9 cellular contexts compared by ENCODE assay signal in the genomic region with DNA sequence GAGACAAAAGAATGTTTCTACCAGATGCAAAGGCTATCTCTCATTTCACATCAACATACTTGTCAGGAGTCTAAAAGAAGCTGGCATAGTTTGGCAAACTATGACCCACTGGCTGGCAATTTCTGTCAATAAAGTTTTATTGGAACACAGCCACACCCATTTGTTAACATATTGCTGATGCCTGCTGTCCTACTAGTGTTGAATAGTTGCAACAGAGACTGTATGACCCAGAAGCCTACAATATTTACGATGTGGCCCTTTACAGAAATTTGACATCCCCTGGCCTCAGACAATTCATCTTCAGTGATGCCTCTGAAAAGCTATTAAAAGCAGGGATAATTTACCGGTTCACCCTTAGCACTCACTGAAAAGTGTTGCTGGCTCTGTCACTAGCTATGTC.
DNase-seq lines count a peak whose midpoint lies in the region; ATAC-seq and TF ChIP-seq lines count a peak whose summit lies in the region.
"Had no signal": no experiment of that assay in that cellular context is flagged by ENCODE, and none has a peak within 500 bp of the region (broad histone marks: within the 10 kb centered on the region; RNA-seq: fewer than 3 reads in every experiment).

No MANE protein-coding gene starts in this region.

- peak overlapping the region; percentile 94 for H3K4me3 Mint-ChIP-seq in activated T-cell treated with anti-CD3 and anti-CD28 coated beads, Interleukin-2, amount 50 U/mL, for 4 hours
- H3K4me3 Mint-ChIP-seq in activated naive CD8-positive, alpha-beta T cell treated with anti-CD3 and anti-CD28 coated beads, Interleukin-2, amount 50 U/mL, for 24 hours, result no peak overlapping the region
- no peak overlapping the region for H3K4me3 Mint-ChIP-seq in memory B cell

- no peaks in the 10 kb centered on the region for H3K27me3 Mint-ChIP-seq in activated T-cell treated with anti-CD3 and anti-CD28 coated beads, Interleukin-2, amount 50 U/mL, for 4 hours (ENCODE audit: low read depth)
- no peaks in the 10 kb centered on the region for H3K27me3 Mint-ChIP-seq in activated naive CD8-positive, alpha-beta T cell treated with anti-CD3 and anti-CD28 coated beads, Interleukin-2, amount 50 U/mL, for 24 hours
- no peaks in the 10 kb centered on the region for H3K27me3 Mint-ChIP-seq in memory B cell

- TF ChIP-seq CTCF in testis (IDR thresholded peaks at IDR 0.05), result no peak

- TF ChIP-seq POLR2A in testis (IDR thresholded peaks at IDR 0.05), result no peak

- H3K36me3 Mint-ChIP-seq in activated T-cell treated with anti-CD3 and anti-CD28 coated beads, Interleukin-2, amount 50 U/mL, for 4 hours (ENCODE audit: insufficient read depth), result peaks cover 95% of the 10 kb centered on the region
- H3K36me3 Mint-ChIP-seq in activated naive CD8-positive, alpha-beta T cell treated with anti-CD3 and anti-CD28 coated beads, Interleukin-2, amount 50 U/mL, for 24 hours (ENCODE audit: low read depth), result peaks cover 95% of the 10 kb centered on the region
- peaks cover 56% of the 10 kb centered on the region for H3K36me3 Mint-ChIP-seq in memory B cell

- H3K27ac Mint-ChIP-seq in activated naive CD8-positive, alpha-beta T cell treated with anti-CD3 and anti-CD28 coated beads, Interleukin-2, amount 50 U/mL, for 24 hours, result peak overlapping the region; percentile 19
- peak overlapping the region; percentile 99 for H3K27ac Mint-ChIP-seq in memory B cell

- WGBS in testis, 2 donors, result 64 to 75% methylated on average over 2 of the region's 2 CpGs

- H3K4me3 ChIP-seq in testis (no peak overlapping the region), SJCRH30 (no peak overlapping the region)

- H3K27me3 ChIP-seq in testis (no peaks in the 10 kb centered on the region), SJCRH30 (no peaks in the 10 kb centered on the region)

- H3K27ac ChIP-seq in testis (peak overlapping the region; percentile 89 to 96), SJCRH30 (no peak overlapping the region)

- H3K4me1 Mint-ChIP-seq in activated T-cell treated with anti-CD3 and anti-CD28 coated beads, Interleukin-2, amount 50 U/mL, for 4 hours (ENCODE audit: low read depth), result peaks cover 92% of the 10 kb centered on the region
- peaks cover 83% of the 10 kb centered on the region for H3K4me1 Mint-ChIP-seq in activated naive CD8-positive, alpha-beta T cell treated with anti-CD3 and anti-CD28 coated beads, Interleukin-2, amount 50 U/mL, for 24 hours
- peaks cover 53% of the 10 kb centered on the region for H3K4me1 Mint-ChIP-seq in memory B cell

- ATAC-seq in activated T-cell treated with anti-CD3 and anti-CD28 coated beads, Interleukin-2, amount 50 U/mL, for 4 hours, result no peak
- no peak for ATAC-seq in activated naive CD8-positive, alpha-beta T cell treated with anti-CD3 and anti-CD28 coated beads, Interleukin-2, amount 50 U/mL, for 24 hours
- ATAC-seq in memory B cell (ENCODE audit: low read depth), result no peak

- H3K9me3 ChIP-seq in testis (no peaks in the 10 kb centered on the region), SJCRH30 (replicated peaks) (no peaks in the 10 kb centered on the region)

- H3K4me1 ChIP-seq in testis, result peaks cover 74% of the 10 kb centered on the region
- peaks cover under 1% of the 10 kb centered on the region for H3K4me1 ChIP-seq in SJCRH30

- DNase-seq in activated T-cell treated with anti-CD3 and anti-CD28 coated beads, Interleukin-2, amount 50 U/mL, for 4 hours, result no peak
- DNase-seq in activated T-cell treated with anti-CD3 and anti-CD28 coated beads for 4 hours, result no peak
- DNase-seq in activated naive CD8-positive, alpha-beta T cell treated with anti-CD3 and anti-CD28 coated beads, Interleukin-2, amount 50 U/mL, for 24 hours, result no peak
- no peak for DNase-seq in memory B cell (ENCODE audit: low spot score in 2 of 2)
- no peak for DNase-seq in testis
- no peak for DNase-seq in SJCRH30
- DNase-seq in HK-2 (ENCODE audit: unreplicated experiment), result no peak
- no peak for DNase-seq in ecto neural progenitor cell (ENCODE audit: low spot score)
- DNase-seq: MM.1S had no signal

- H3K36me3 ChIP-seq in testis (ENCODE audit: low read depth, missing control alignments) (no peaks in the 10 kb centered on the region), SJCRH30 (peaks cover 9% of the 10 kb centered on the region)

- no peaks in the 10 kb centered on the region for H3K9me3 Mint-ChIP-seq in activated T-cell treated with anti-CD3 and anti-CD28 coated beads, Interleukin-2, amount 50 U/mL, for 4 hours
- H3K9me3 Mint-ChIP-seq in activated naive CD8-positive, alpha-beta T cell treated with anti-CD3 and anti-CD28 coated beads, Interleukin-2, amount 50 U/mL, for 24 hours, result peaks cover 19% of the 10 kb centered on the region
- no peaks in the 10 kb centered on the region for H3K9me3 Mint-ChIP-seq in memory B cell

- intact Hi-C loops in testis (cut with DNase I; ENCODE audit: low total_unique reads), result no loop called here
